Comparison of ENCODE assay signal across 1 cellular context in genomic region chr10:93225938-93226337, GRCh38.
TF ChIP-seq lines count a peak whose summit lies in the region.

No MANE protein-coding gene starts in this region.

TF ChIP-seq in H1, 55 proteins besides CTCF, POLR2A, EP300 and RAD21 (continued from another document):
- no peak for TF ChIP-seq CHD7 (IDR thresholded peaks at IDR 0.05; ENCODE audit: insufficient replicate concordance, low read length)
- TF ChIP-seq MAX (IDR thresholded peaks at IDR 0.05): no peak
- no peak for TF ChIP-seq ATF2 (IDR thresholded peaks at IDR 0.05; ENCODE audit: low read length)
- no peak for TF ChIP-seq SUZ12 (IDR thresholded peaks at IDR 0.05; ENCODE audit: low read length)
- no peak for TF ChIP-seq NANOG (IDR thresholded peaks at IDR 0.05; ENCODE audit: insufficient read depth, low read depth, low read length, poor library complexity, severe bottlenecking)
- no peak for TF ChIP-seq KDM5A (IDR thresholded peaks at IDR 0.05; ENCODE audit: low read length)
